ENCODE assay signal across 8 cellular contexts in genomic region chr10:92573798-92574544, GRCh38. TPM values are rescaled to one million over a fixed set of nuclear protein-coding genes. Genes with fewer than 3 reads are reported as not detected.
DNase-seq lines count a peak whose midpoint lies in the region; ATAC-seq and TF ChIP-seq lines count a peak whose summit lies in the region.

Gene IDE, minus strand, starts transcription at chr10:92574093. Its CDS starts 74 bp downstream, at chr10:92574019.

- H3K27me3 ChIP-seq in gastroesophageal sphincter = no peaks in the 10 kb centered on the region
- no peaks in the 10 kb centered on the region for H3K27me3 ChIP-seq in suprapubic skin

- H3K4me3 ChIP-seq in gastroesophageal sphincter (peak within 1 kb of the TSS; percentile 81 to 89), suprapubic skin (peak within 1 kb of the TSS; percentile 85)

- H3K27ac ChIP-seq in gastroesophageal sphincter (peak within 1 kb of the TSS; percentile 87 to 96 (median 92)), suprapubic skin (peak within 1 kb of the TSS; percentile 82)

- peak; percentile 68 for ATAC-seq in GM21786 (IDR thresholded peaks at IDR 0.05; ENCODE audit: unreplicated experiment)
- peak; percentile 93 for ATAC-seq in gastroesophageal sphincter

- H3K4me1 ChIP-seq in gastroesophageal sphincter = peaks cover 0 to 44% (median 9%) of the 10 kb centered on the region in 3 donors
- peaks cover 39% of the 10 kb centered on the region for H3K4me1 ChIP-seq in suprapubic skin

- H3K9me3 ChIP-seq in gastroesophageal sphincter = no peaks in the 10 kb centered on the region
- no peaks in the 10 kb centered on the region for H3K9me3 ChIP-seq in suprapubic skin

- in situ Hi-C loops in SK-MEL-5 (cut with HindIII; ENCODE audit: low pct_unique_long_range_greater_than_20kb, low sequenced_read_pairs) = no loop called here

- TF ChIP-seq POLR2A in gastroesophageal sphincter (IDR thresholded peaks at IDR 0.05) = peak in 1 of 2 donors; percentile 44
- no peak for TF ChIP-seq POLR2A in suprapubic skin (IDR thresholded peaks at IDR 0.05)

- peak; percentile 94 for DNase-seq in ELR (ENCODE audit: low read depth)
- peak; percentile 73 to 79 for DNase-seq in Kasumi-1 (lab: John Stamatoyannopoulos, UW)
- DNase-seq in SK-MEL-5 (ENCODE audit: low read depth, low spot score) = peak; percentile 79
- peak; percentile 85 for DNase-seq in activated naive CD4-positive, alpha-beta T cell treated with Interleukin-2 at 50 U/mL for 16 hours
- DNase-seq in nucleus accumbens (lab: John Stamatoyannopoulos, UW) = peak in 54 of 56 donors; percentile 38 to 88 (median 73)
- peak; percentile 88 to 92 for DNase-seq in suprapubic skin (ENCODE audit: low spot score in 2 of 2)

- no peak for TF ChIP-seq EP300 in gastroesophageal sphincter (IDR thresholded peaks at IDR 0.05)
- TF ChIP-seq EP300 in suprapubic skin (IDR thresholded peaks at IDR 0.05) = no peak

- TF ChIP-seq CTCF in gastroesophageal sphincter (IDR thresholded peaks at IDR 0.05) (peak; percentile 50 to 89 (median 82)), suprapubic skin (IDR thresholded peaks at IDR 0.05) (peak; percentile 41 to 89)

- 4% methylated on average over 14 of the region's 80 CpGs; no CpG with 5 or more reads in 1 of the 2 donors for WGBS in gastroesophageal sphincter (ENCODE audit: low coverage in 1 of 2), 2 donors
- 0% methylated on average over 16 of the region's 80 CpGs for WGBS in suprapubic skin

- H3K36me3 ChIP-seq in gastroesophageal sphincter = no peaks in the 10 kb centered on the region
- peaks cover 5% of the 10 kb centered on the region for H3K36me3 ChIP-seq in suprapubic skin

RNA-seq across cellular contexts. Expression of gene IDE, which starts in this region (rescaled TPM):
- total RNA-seq in SK-MEL-5 (2014; rRNA removed; shearing (Covaris generic)) = 23.8 and 25.2 TPM in 2 replicates
- 10.3 and 17.5 TPM in 2 replicates for polyA plus RNA-seq in SK-MEL-5 (2015; cell fraction: cytosol; rRNA removed)
- 44.3 and 61.3 TPM in 2 replicates for polyA plus RNA-seq in SK-MEL-5 (2015; cell fraction: nucleus; rRNA removed)
- total RNA-seq in gastroesophageal sphincter (10 to 100 TPM; 27.7 to 47.3 (median 41.2) TPM), suprapubic skin (100 to 1,000 TPM; 107 to 300 (median 185) TPM)

Comparison
In these comparisons a context has a peak if more than half of its experiments do, and no peak if none do; other contexts are left out.
1. Peak in every context shown above with its lines: DNase-seq, ATAC-seq, H3K4me3 ChIP-seq and H3K27ac ChIP-seq.